18 cellular contexts compared by ENCODE assay signal in genomic region chr13:103178986-103179695, GRCh38.
DNase-seq lines count a peak whose midpoint lies in the region; ATAC-seq and TF ChIP-seq lines count a peak whose summit lies in the region.
"Had no signal": no experiment of that assay in that cellular context is flagged by ENCODE, and none has a peak within 500 bp of the region (broad histone marks: within the 10 kb centered on the region; RNA-seq: fewer than 3 reads in every experiment).

No MANE protein-coding gene starts in this region.

- no peaks in the 10 kb centered on the region for H3K4me1 ChIP-seq in body of pancreas
- H3K4me1 ChIP-seq in left ventricle myocardium inferior, result no peaks in the 10 kb centered on the region
- H3K4me1 ChIP-seq: A549, SJSA1 had no signal

- TF ChIP-seq POLR2A in body of pancreas (IDR thresholded peaks at IDR 0.05), result no peak

- no peaks in the 10 kb centered on the region for H3K9me3 ChIP-seq in body of pancreas
- H3K9me3 ChIP-seq in left ventricle myocardium inferior (replicated peaks), result no peaks in the 10 kb centered on the region
- H3K9me3 ChIP-seq: A549, HAP-1, SJSA1 had no signal

- no peaks in the 10 kb centered on the region for H3K36me3 Mint-ChIP-seq in glutamatergic neuron (ENCODE audit: unreplicated experiment)

- TF ChIP-seq CTCF in glutamatergic neuron (IDR thresholded peaks at IDR 0.05; ENCODE audit: partially characterized antibody, unreplicated experiment) (no peak), body of pancreas (IDR thresholded peaks at IDR 0.05) (no peak), left ventricle myocardium inferior (IDR thresholded peaks at IDR 0.05; ENCODE audit: borderline replicate concordance) (no peak)

- H3K27me3 Mint-ChIP-seq in glutamatergic neuron (ENCODE audit: unreplicated experiment), result peaks cover 4% of the 10 kb centered on the region

- H3K9me3 Mint-ChIP-seq in glutamatergic neuron (ENCODE audit: unreplicated experiment), result peaks cover 13% of the 10 kb centered on the region

- peak; percentile 70 for DNase-seq in DMS 273 treated with DMSO at 0.1 percent for 48 hours (lab: John Stamatoyannopoulos, UW)
- peak; percentile 95 for DNase-seq in NCI-H69 (lab: John Stamatoyannopoulos, UW)
- no peak for DNase-seq in glutamatergic neuron
- no peak for DNase-seq in body of pancreas
- DNase-seq in COR-L47 (lab: John Stamatoyannopoulos, UW), result no peak
- no peak for DNase-seq in left ventricle myocardium inferior
- DNase-seq: DMS153, NCI-H1417 treated with DMSO at 0.1 percent for 48 hours, NCI-H2029 treated with DMSO at 0.1 percent for 48 hours, NCI-H526, OCI-M1, SW 1271 had no signal

- H3K36me3 ChIP-seq in body of pancreas (replicated peaks in 1 of 2; ENCODE audit: insufficient read depth in 1 of 2, low read depth in 2 of 2) (no peaks in the 10 kb centered on the region), left ventricle myocardium inferior (no peaks in the 10 kb centered on the region)
- H3K36me3 ChIP-seq: HAP-1, SJSA1 had no signal

- 58 to 60% methylated on average over 9 of the region's 9 CpGs for WGBS in body of pancreas, 2 donors

- ATAC-seq in HG03432 (IDR thresholded peaks at IDR 0.05; ENCODE audit: unreplicated experiment), result peak; percentile 53
- no peak for ATAC-seq in body of pancreas
- ATAC-seq: A549 had no signal

- peak overlapping the region; percentile 90 for H3K27ac Mint-ChIP-seq in glutamatergic neuron (ENCODE audit: unreplicated experiment)

- peak overlapping the region; percentile 33 for H3K4me3 Mint-ChIP-seq in glutamatergic neuron (ENCODE audit: unreplicated experiment)

- H3K27me3 ChIP-seq in body of pancreas (no peaks in the 10 kb centered on the region), left ventricle myocardium inferior (ENCODE audit: low read depth) (no peaks in the 10 kb centered on the region)

- H3K4me1 Mint-ChIP-seq in glutamatergic neuron (ENCODE audit: low read depth, unreplicated experiment), result peaks cover 20% of the 10 kb centered on the region

- no peak overlapping the region for H3K4me3 ChIP-seq in body of pancreas
- H3K4me3 ChIP-seq in left ventricle myocardium inferior, result no peak overlapping the region
- H3K4me3 ChIP-seq: A549, HAP-1, SJSA1 had no signal

- H3K27ac ChIP-seq in body of pancreas, result no peak overlapping the region
- H3K27ac ChIP-seq in left ventricle myocardium inferior (replicated peaks), result no peak overlapping the region
- H3K27ac ChIP-seq: A549, C4-2B, HL-60, SJSA1 had no signal

- intact Hi-C loops in body of pancreas (cut with DNase I) (no loop called here), left ventricle myocardium inferior (cut with micrococcal nuclease) (no loop called here)

Comparison
In these comparisons a context has a peak if more than half of its experiments do, and no peak if none do; other contexts are left out.
1. DNase-seq: peak in DMS 273 treated with DMSO at 0.1 percent for 48 hours (single experiment) and NCI-H69 (single experiment); none in glutamatergic neuron (single experiment), body of pancreas (0 of 4), COR-L47 (single experiment) and left ventricle myocardium inferior (single experiment).